8 cellular contexts compared by ENCODE assay signal in genomic region chr1:150613061-150613920, GRCh38. TPM values are rescaled to one million over a fixed set of nuclear protein-coding genes. Genes with fewer than 3 reads are reported as not detected.
DNase-seq lines count a peak whose midpoint lies in the region; ATAC-seq and TF ChIP-seq lines count a peak whose summit lies in the region.

No MANE protein-coding gene starts in this region.

- no peak overlapping the region for H3K4me3 Mint-ChIP-seq in endodermal cell
- peak overlapping the region; percentile 77 for H3K4me3 Mint-ChIP-seq in natural killer cell treated with Interleukin-12 subunit alpha and Interleukin-12 subunit beta and Interleukin-15 and Interleukin-18, amount 100 ng/mL, for 72 hours

- peak overlapping the region; percentile 52 for H3K27ac Mint-ChIP-seq in endodermal cell
- peak overlapping the region; percentile 87 to 90 for H3K27ac Mint-ChIP-seq in natural killer cell treated with Interleukin-12 subunit alpha and Interleukin-12 subunit beta and Interleukin-15 and Interleukin-18, amount 100 ng/mL, for 72 hours

- intact Hi-C loops in vagina (cut with DNase I) = no loop called here

- H3K9me3 ChIP-seq in BLaER1 = no peaks in the 10 kb centered on the region
- no peaks in the 10 kb centered on the region for H3K9me3 ChIP-seq in endodermal cell (ENCODE audit: control insufficient read depth, low read length)
- H3K9me3 ChIP-seq in vagina = no peaks in the 10 kb centered on the region

- peaks cover 67% of the 10 kb centered on the region for H3K36me3 Mint-ChIP-seq in endodermal cell (ENCODE audit: low read depth)
- peaks cover 8% of the 10 kb centered on the region for H3K36me3 Mint-ChIP-seq in natural killer cell treated with Interleukin-12 subunit alpha and Interleukin-12 subunit beta and Interleukin-15 and Interleukin-18, amount 100 ng/mL, for 72 hours

- H3K27me3 ChIP-seq in BLaER1 (no peaks in the 10 kb centered on the region), endodermal cell (ENCODE audit: control insufficient read depth, insufficient read depth, low read length, poor library complexity, severe bottlenecking) (no peaks in the 10 kb centered on the region), vagina (no peaks in the 10 kb centered on the region)

- H4K20me1 ChIP-seq in BLaER1 = no peaks in the 10 kb centered on the region

- peaks cover 8% of the 10 kb centered on the region for H3K4me1 Mint-ChIP-seq in endodermal cell
- H3K4me1 Mint-ChIP-seq in natural killer cell treated with Interleukin-12 subunit alpha and Interleukin-12 subunit beta and Interleukin-15 and Interleukin-18, amount 100 ng/mL, for 72 hours (ENCODE audit: low read depth in 2 of 2) = peaks cover 49 to 62% of the 10 kb centered on the region in 2 donors

- H3K27ac ChIP-seq in BLaER1 (peak overlapping the region; percentile 42), endodermal cell (ENCODE audit: low read depth, low read length) (no peak overlapping the region), vagina (peak overlapping the region; percentile 82)

- no peaks in the 10 kb centered on the region for H3K9me3 Mint-ChIP-seq in endodermal cell
- no peaks in the 10 kb centered on the region for H3K9me3 Mint-ChIP-seq in natural killer cell treated with Interleukin-12 subunit alpha and Interleukin-12 subunit beta and Interleukin-15 and Interleukin-18, amount 100 ng/mL, for 72 hours

- no peaks in the 10 kb centered on the region for H3K27me3 Mint-ChIP-seq in endodermal cell (ENCODE audit: insufficient read depth)
- H3K27me3 Mint-ChIP-seq in natural killer cell treated with Interleukin-12 subunit alpha and Interleukin-12 subunit beta and Interleukin-15 and Interleukin-18, amount 100 ng/mL, for 72 hours = no peaks in the 10 kb centered on the region

- H3K4me2 ChIP-seq in BLaER1 = peak overlapping the region; percentile 66

- peak; percentile 50 for ATAC-seq in GM21360 (IDR thresholded peaks at IDR 0.05; ENCODE audit: unreplicated experiment)
- ATAC-seq in natural killer cell treated with Interleukin-12 subunit alpha and Interleukin-12 subunit beta and Interleukin-15 and Interleukin-18, amount 100 ng/mL, for 72 hours = peak; percentile 72 to 76

- TF ChIP-seq CTCF in endodermal cell (conservative IDR thresholded peaks at IDR 0.05) (no peak), vagina (IDR thresholded peaks at IDR 0.05) (no peak)

- H3K9ac ChIP-seq in BLaER1 (peak overlapping the region; percentile 49; the same call in 1 of the 2 replicates), endodermal cell (ENCODE audit: extremely low read depth, low read length, poor library complexity, severe bottlenecking) (no peak overlapping the region)

- H3K4me3 ChIP-seq in BLaER1 (no peak overlapping the region), endodermal cell (ENCODE audit: low read length) (no peak overlapping the region), vagina (no peak overlapping the region)

- H3K36me3 ChIP-seq in BLaER1 = peaks cover 79% of the 10 kb centered on the region
- peaks cover 83% of the 10 kb centered on the region for H3K36me3 ChIP-seq in endodermal cell (ENCODE audit: control insufficient read depth, insufficient read depth, low read length)
- H3K36me3 ChIP-seq in vagina = peaks cover 0 to 12% of the 10 kb centered on the region in 2 donors

- no peak for TF ChIP-seq POLR2A in vagina (IDR thresholded peaks at IDR 0.05)

- peaks cover 25% of the 10 kb centered on the region for H3K4me1 ChIP-seq in BLaER1
- H3K4me1 ChIP-seq in endodermal cell (ENCODE audit: control insufficient read depth, insufficient read depth, low read length) = peaks cover 4% of the 10 kb centered on the region
- H3K4me1 ChIP-seq in vagina = peaks cover 56% of the 10 kb centered on the region

- 94 to 95% methylated on average over 6 to 11 of the region's 12 CpGs for WGBS in endodermal cell (ENCODE audit: insufficient coverage in 1 of 2, insufficient read length in 1 of 2), 2 experiments

- DNase-seq in NCI-H2029 (lab: John Stamatoyannopoulos, UW) (peak; percentile 95), endodermal cell (no peak), vagina (ENCODE audit: extremely low spot score in 2 of 2) (no peak), NCI-H526 treated with DMSO at 0.1 percent for 48 hours (lab: John Stamatoyannopoulos, UW) (no peak)
- peak; percentile 33 for DNase-seq in activated CD4-positive, alpha-beta T cell treated with anti-CD3 and anti-CD28 coated beads for 1 hour
- DNase-seq in natural killer cell treated with Interleukin-12 subunit alpha and Interleukin-12 subunit beta and Interleukin-15 and Interleukin-18, amount 100 ng/mL, for 72 hours (ENCODE audit: low spot score) = peak; percentile 79

RNA-seq across cellular contexts. Expression of gene ENSA, which starts 16.1 kb away (rescaled TPM):
- total RNA-seq in endodermal cell = 100 to 1,000 TPM; 266 to 364 TPM
- 140 TPM for polyA plus RNA-seq in endodermal cell (2013, experiment 1 of 2)
- polyA plus RNA-seq in endodermal cell (2013, experiment 2 of 2) = 146 TPM
- 100 to 1,000 TPM; 214 to 249 TPM for total RNA-seq in natural killer cell treated with Interleukin-12 subunit alpha and Interleukin-12 subunit beta and Interleukin-15 and Interleukin-18, amount 100 ng/mL, for 72 hours
- total RNA-seq in vagina = 117 TPM

RNA-seq across cellular contexts. Expression of gene MCL1, which starts 33.9 kb away (rescaled TPM):
- total RNA-seq in endodermal cell (100 to 1,000 TPM; 133 to 173 TPM), vagina (181 TPM)
- 132 TPM for polyA plus RNA-seq in endodermal cell (2013, experiment 1 of 2)
- polyA plus RNA-seq in endodermal cell (2013, experiment 2 of 2) = 134 TPM
- total RNA-seq in natural killer cell treated with Interleukin-12 subunit alpha and Interleukin-12 subunit beta and Interleukin-15 and Interleukin-18, amount 100 ng/mL, for 72 hours = 100 to 1,000 TPM; 199 to 333 TPM

Comparison
In these comparisons a context has a peak if more than half of its experiments do, and no peak if none do; other contexts are left out.
1. DNase-seq: peak in NCI-H2029 (single experiment), activated CD4-positive, alpha-beta T cell treated with anti-CD3 and anti-CD28 coated beads for 1 hour (single experiment) and natural killer cell treated with Interleukin-12 subunit alpha and Interleukin-12 subunit beta and Interleukin-15 and Interleukin-18, amount 100 ng/mL, for 72 hours (single experiment); none in endodermal cell (single experiment), vagina (0 of 2) and NCI-H526 treated with DMSO at 0.1 percent for 48 hours (single experiment).